Comparison of ENCODE assay signal across 8 cellular contexts in the genomic region with DNA sequence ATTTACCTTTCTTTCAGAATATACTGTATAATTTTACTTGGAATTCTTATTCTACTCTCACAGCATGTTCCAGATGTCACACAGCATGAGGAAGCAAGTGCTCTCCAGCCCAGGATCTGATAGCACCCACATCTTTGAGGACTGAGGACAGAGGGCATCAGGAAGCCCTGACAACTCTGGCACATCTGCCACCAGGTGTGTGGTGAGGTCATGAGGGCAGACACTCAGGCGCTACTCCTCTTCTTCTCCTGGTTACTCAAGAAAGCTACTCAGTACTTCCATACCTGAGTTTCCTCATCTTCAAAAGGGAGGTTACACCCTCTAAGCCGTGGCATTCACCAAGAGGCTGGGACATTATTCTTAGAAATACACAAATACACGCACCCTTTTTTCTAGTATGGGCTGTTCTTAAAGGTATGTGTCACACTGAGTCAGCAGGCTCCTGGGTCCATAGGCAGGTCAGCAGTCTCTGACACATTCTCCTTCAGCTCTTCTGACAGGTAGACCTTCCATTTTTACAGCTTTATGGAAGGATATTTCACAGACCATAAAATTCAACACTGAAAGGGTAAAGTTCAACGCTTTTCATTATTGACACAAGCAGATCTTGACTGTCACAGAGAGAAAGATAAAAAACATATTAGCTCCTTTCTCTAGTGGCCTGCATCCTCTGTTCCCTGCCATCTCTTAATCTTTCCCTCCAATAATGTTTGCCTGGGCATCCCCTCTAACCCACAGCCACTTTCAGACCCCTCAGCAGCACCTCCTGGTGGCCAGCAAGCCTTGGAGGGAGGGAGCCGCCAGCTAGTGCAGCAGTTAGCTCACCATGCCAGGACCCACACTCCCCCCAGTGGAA.
A peak's percentile ranks its signal among the peaks of the same experiment; 100 is the strongest.
DNase-seq lines count a peak whose midpoint lies in the region; ATAC-seq and TF ChIP-seq lines count a peak whose summit lies in the region.

No MANE protein-coding gene starts in this region.

- H3K4me3 ChIP-seq in ascending aorta, result no peak overlapping the region

- peak overlapping the region; percentile 37 to 46 for H3K27ac ChIP-seq in ascending aorta

- H3K27me3 ChIP-seq in ascending aorta, result no peaks in the 10 kb centered on the region

- no peaks in the 10 kb centered on the region for H3K4me1 Mint-ChIP-seq in activated CD8-positive, alpha-beta memory T cell treated with anti-CD3 and anti-CD28 coated beads, Interleukin-2, amount 10 ng/mL, durations not matched to agents 7 days and 5 days

- H3K9me3 Mint-ChIP-seq in activated CD8-positive, alpha-beta memory T cell treated with anti-CD3 and anti-CD28 coated beads, Interleukin-2, amount 10 ng/mL, durations not matched to agents 7 days and 5 days (ENCODE audit: low read depth), result no peaks in the 10 kb centered on the region

- H3K4me1 ChIP-seq in ascending aorta, result peaks cover 3 to 5% of the 10 kb centered on the region in 2 donors

- H3K27me3 Mint-ChIP-seq in activated CD8-positive, alpha-beta memory T cell treated with anti-CD3 and anti-CD28 coated beads, Interleukin-2, amount 10 ng/mL, durations not matched to agents 7 days and 5 days, result peaks cover 14% of the 10 kb centered on the region

- intact Hi-C loops in ascending aorta (cut with DNase I), result loop anchor here (2.0 to 10.0 kb wide), 3 partner anchors 103 to 251 kb away; a partner anchor contains a TSS
- intact Hi-C loops in left ventricle myocardium superior (cut with micrococcal nuclease), result loop anchor here (5.0 to 10.0 kb wide), 2 partner anchors 121 to 178 kb away; no protein-coding TSS in a partner anchor

- TF ChIP-seq CTCF in ascending aorta (IDR thresholded peaks at IDR 0.05), result peak; percentile 55 to 63 (median 62)

- no peaks in the 10 kb centered on the region for H3K9me3 ChIP-seq in ascending aorta

- H3K4me3 Mint-ChIP-seq in activated CD8-positive, alpha-beta memory T cell treated with anti-CD3 and anti-CD28 coated beads, Interleukin-2, amount 10 ng/mL, durations not matched to agents 7 days and 5 days, result no peak overlapping the region

- CTCF ChIA-PET in activated CD8-positive, alpha-beta memory T cell treated with anti-CD3 and anti-CD28 coated beads, Interleukin-2, amount 10 ng/mL, durations not matched to agents 7 days and 5 days (lab: Charles Lee), result interaction anchor here (0.9 to 1.4 kb wide), 2 partner anchors 12 to 178 kb away, joined by 3 to 5 read pairs; no protein-coding TSS in a partner anchor

- no peak for ATAC-seq in activated CD8-positive, alpha-beta memory T cell treated with anti-CD3 and anti-CD28 coated beads, Interleukin-2, amount 10 ng/mL, durations not matched to agents 7 days and 5 days
- peak; percentile 97 for ATAC-seq in left ventricle myocardium superior
- no peak for ATAC-seq in GM19351 (IDR thresholded peaks at IDR 0.05; ENCODE audit: unreplicated experiment)

- DNase-seq in activated CD8-positive, alpha-beta memory T cell treated with anti-CD3 and anti-CD28 coated beads for 24 hours, result peak; percentile 61
- no peak for DNase-seq in activated CD8-positive, alpha-beta memory T cell treated with anti-CD3 and anti-CD28 coated beads, Interleukin-2, amount 10 ng/mL, durations not matched to agents 7 days and 5 days
- DNase-seq in NCI-H82 treated with DMSO at 0.1 percent for 48 hours (lab: John Stamatoyannopoulos, UW; ENCODE audit: unreplicated experiment) (peak; percentile 29), ascending aorta (ENCODE audit: low spot score in 2 of 2) (peak in 1 of 2 donors; percentile 71), left ventricle myocardium superior (peak; percentile 82), smooth muscle cell of the brain vasculature (ENCODE audit: low read depth, low spot score) (peak; percentile 68)
- DNase-seq in effector CD8-positive, alpha-beta T cell (lab: John Stamatoyannopoulos, UW), result no peak

- no peak overlapping the region for H3K27ac Mint-ChIP-seq in activated CD8-positive, alpha-beta memory T cell treated with anti-CD3 and anti-CD28 coated beads, Interleukin-2, amount 10 ng/mL, durations not matched to agents 7 days and 5 days

- H3K36me3 Mint-ChIP-seq in activated CD8-positive, alpha-beta memory T cell treated with anti-CD3 and anti-CD28 coated beads, Interleukin-2, amount 10 ng/mL, durations not matched to agents 7 days and 5 days, result no peaks in the 10 kb centered on the region

- no peaks in the 10 kb centered on the region for H3K36me3 ChIP-seq in ascending aorta

Comparison
In these comparisons a context has a peak if more than half of its experiments do, and no peak if none do; other contexts are left out.
1. DNase-seq: peak in activated CD8-positive, alpha-beta memory T cell treated with anti-CD3 and anti-CD28 coated beads for 24 hours (single experiment), NCI-H82 treated with DMSO at 0.1 percent for 48 hours (single experiment), left ventricle myocardium superior (single experiment) and smooth muscle cell of the brain vasculature (single experiment); none in activated CD8-positive, alpha-beta memory T cell treated with anti-CD3 and anti-CD28 coated beads, Interleukin-2, amount 10 ng/mL, durations not matched to agents 7 days and 5 days (single experiment) and effector CD8-positive, alpha-beta T cell (single experiment).